15 cellular contexts compared by ENCODE assay signal in the genomic region with DNA sequence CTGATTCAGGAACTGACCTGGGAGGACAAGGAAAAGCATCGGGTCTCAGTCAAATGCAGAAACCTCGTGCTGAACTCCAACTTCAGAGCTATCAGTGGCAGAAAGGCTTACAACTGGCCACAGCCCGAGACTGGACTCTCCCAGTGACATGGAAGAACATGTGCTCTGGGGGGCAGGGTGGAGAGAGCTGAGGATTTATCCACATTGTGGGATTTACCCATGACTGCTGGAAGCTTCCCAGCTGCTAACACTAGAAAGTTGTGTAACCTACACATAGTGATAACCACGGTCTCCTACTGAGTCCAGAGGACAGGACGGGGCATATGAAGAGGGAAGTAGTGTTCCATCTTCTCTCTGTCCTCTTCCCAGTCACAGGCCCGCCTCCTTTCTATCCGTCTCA.
DNase-seq lines count a peak whose midpoint lies in the region; ATAC-seq, FAIRE-seq and TF ChIP-seq lines count a peak whose summit lies in the region.
"Had no signal": no experiment of that assay in that cellular context is flagged by ENCODE, and none has a peak within 500 bp of the region (broad histone marks: within the 10 kb centered on the region; RNA-seq: fewer than 3 reads in every experiment).

No MANE protein-coding gene starts in this region.

- H3K9ac ChIP-seq in astrocyte (ENCODE audit: low read length), result no peak overlapping the region

- TF ChIP-seq EP300 in gastroesophageal sphincter (IDR thresholded peaks at IDR 0.05), result no peak

- 34% methylated on average over 3 of the region's 7 CpGs; no CpG with 5 or more reads in 1 of the 2 donors for WGBS in gastroesophageal sphincter (ENCODE audit: low coverage in 1 of 2), 2 donors

- no peak for FAIRE-seq in astrocyte (lab: Jason Lieb, UNC)
- FAIRE-seq: G401.6, H54 had no signal

- no peak overlapping the region for H3K4me2 ChIP-seq in astrocyte (ENCODE audit: low read length)

- H3K27ac ChIP-seq in astrocyte (ENCODE audit: low read depth, low read length) (no peak overlapping the region), gastroesophageal sphincter (peak overlapping the region in 3 of 4 donors; percentile 22 to 56 (median 50)), upper lobe of right lung (no peak overlapping the region)
- H3K27ac ChIP-seq: gastrocnemius medialis, neutrophil had no signal

- H3K27me3 Mint-ChIP-seq in astrocyte (ENCODE audit: low read depth, unreplicated experiment), result peaks cover 14% of the 10 kb centered on the region
- peaks cover 1% of the 10 kb centered on the region for H3K27me3 Mint-ChIP-seq in activated T-helper 2 cell treated with anti-CD3 and anti-CD28 coated beads, Interferon-gamma antibody, Interleukin-2, Interleukin-4, amounts not matched to agents 10 μg/mL and 5 μg/mL and 100 μg/mL, durations not matched to agents 14 hours and 24 hours and 36 hours (ENCODE audit: low read depth)

- no peaks in the 10 kb centered on the region for H3K9me3 ChIP-seq in astrocyte (ENCODE audit: insufficient read depth, low read depth, low read length)
- no peaks in the 10 kb centered on the region for H3K9me3 ChIP-seq in gastroesophageal sphincter
- no peaks in the 10 kb centered on the region for H3K9me3 ChIP-seq in upper lobe of right lung
- H3K9me3 ChIP-seq: gastrocnemius medialis, neutrophil had no signal

- DNase-seq in astrocyte (ENCODE audit: low read depth) (peak; percentile 20), mucosa of gallbladder (ENCODE audit: low spot score) (peak; percentile 47), upper lobe of right lung (no peak), NCI-H2227 treated with DMSO at 0.1 percent for 48 hours (lab: John Stamatoyannopoulos, UW) (no peak)
- DNase-seq in activated T-helper 2 cell treated with anti-CD3 and anti-CD28 coated beads, Interferon-gamma antibody, Interleukin-2, Interleukin-4, amounts not matched to agents 10 μg/mL and 5 μg/mL and 100 μg/mL, durations not matched to agents 14 hours and 24 hours and 36 hours (ENCODE audit: low spot score), result no peak
- DNase-seq: activated naive CD8-positive, alpha-beta T cell treated with anti-CD3 and anti-CD28 coated beads, Interleukin-2, amount 10 ng/mL, durations not matched to agents 7 days and 5 days; CD4-positive, CD25-positive, alpha-beta regulatory T cell; islet precursor cell; NCI-H2171 had no signal

- H2AFZ ChIP-seq in astrocyte (ENCODE audit: low read depth, low read length), result no peak overlapping the region

- TF ChIP-seq CTCF in astrocyte (IDR thresholded peaks at IDR 0.05; ENCODE audit: insufficient read depth, low read depth, low read length) (no peak), gastroesophageal sphincter (IDR thresholded peaks at IDR 0.05) (no peak), upper lobe of right lung (IDR thresholded peaks at IDR 0.05) (no peak)

- no peak overlapping the region for H3K27ac Mint-ChIP-seq in astrocyte (ENCODE audit: unreplicated experiment)
- H3K27ac Mint-ChIP-seq in activated T-helper 2 cell treated with anti-CD3 and anti-CD28 coated beads, Interferon-gamma antibody, Interleukin-2, Interleukin-4, amounts not matched to agents 10 μg/mL and 5 μg/mL and 100 μg/mL, durations not matched to agents 14 hours and 24 hours and 36 hours, result no peak overlapping the region
- H3K27ac Mint-ChIP-seq: activated naive CD8-positive, alpha-beta T cell treated with anti-CD3 and anti-CD28 coated beads, Interleukin-2, amount 10 ng/mL, durations not matched to agents 7 days and 5 days; CD4-positive, CD25-positive, alpha-beta regulatory T cell had no signal

- no peak for TF ChIP-seq POLR2A in gastroesophageal sphincter (IDR thresholded peaks at IDR 0.05)

- no peaks in the 10 kb centered on the region for H4K20me1 ChIP-seq in astrocyte (ENCODE audit: insufficient read depth, low read length)

- ATAC-seq in gastroesophageal sphincter (peak; percentile 27), upper lobe of right lung (peak; percentile 53), HG02852 (IDR thresholded peaks at IDR 0.05; ENCODE audit: unreplicated experiment) (no peak)

- H3K4me3 ChIP-seq in astrocyte (ENCODE audit: insufficient read depth, low read depth, low read length), result no peak overlapping the region
- no peak overlapping the region for H3K4me3 ChIP-seq in gastroesophageal sphincter
- no peak overlapping the region for H3K4me3 ChIP-seq in upper lobe of right lung
- H3K4me3 ChIP-seq: gastrocnemius medialis had no signal

- peaks cover 6% of the 10 kb centered on the region for H3K4me1 Mint-ChIP-seq in astrocyte (ENCODE audit: low read depth, unreplicated experiment)
- H3K4me1 Mint-ChIP-seq in activated T-helper 2 cell treated with anti-CD3 and anti-CD28 coated beads, Interferon-gamma antibody, Interleukin-2, Interleukin-4, amounts not matched to agents 10 μg/mL and 5 μg/mL and 100 μg/mL, durations not matched to agents 14 hours and 24 hours and 36 hours (ENCODE audit: low read depth), result no peaks in the 10 kb centered on the region
- H3K4me1 Mint-ChIP-seq: CD4-positive, CD25-positive, alpha-beta regulatory T cell had no signal

- H3K36me3 ChIP-seq in astrocyte (ENCODE audit: insufficient read depth, low read length) (no peaks in the 10 kb centered on the region), gastroesophageal sphincter (peaks cover 0 to 16% of the 10 kb centered on the region in 2 donors), upper lobe of right lung (no peaks in the 10 kb centered on the region)
- H3K36me3 ChIP-seq: gastrocnemius medialis, neutrophil had no signal

- no peaks in the 10 kb centered on the region for H3K4me1 ChIP-seq in astrocyte (ENCODE audit: insufficient read depth, low read length)
- peaks cover 0 to 47% (median 28%) of the 10 kb centered on the region in 3 donors for H3K4me1 ChIP-seq in gastroesophageal sphincter
- H3K4me1 ChIP-seq in upper lobe of right lung, result peaks cover 33% of the 10 kb centered on the region

- no peaks in the 10 kb centered on the region for H3K36me3 Mint-ChIP-seq in astrocyte (ENCODE audit: low read depth, unreplicated experiment)
- H3K36me3 Mint-ChIP-seq in activated T-helper 2 cell treated with anti-CD3 and anti-CD28 coated beads, Interferon-gamma antibody, Interleukin-2, Interleukin-4, amounts not matched to agents 10 μg/mL and 5 μg/mL and 100 μg/mL, durations not matched to agents 14 hours and 24 hours and 36 hours (ENCODE audit: low read depth), result no peaks in the 10 kb centered on the region
- H3K36me3 Mint-ChIP-seq: activated naive CD8-positive, alpha-beta T cell treated with anti-CD3 and anti-CD28 coated beads, Interleukin-2, amount 10 ng/mL, durations not matched to agents 7 days and 5 days; CD4-positive, CD25-positive, alpha-beta regulatory T cell had no signal

- no peaks in the 10 kb centered on the region for H3K9me3 Mint-ChIP-seq in astrocyte (ENCODE audit: unreplicated experiment)
- no peaks in the 10 kb centered on the region for H3K9me3 Mint-ChIP-seq in activated T-helper 2 cell treated with anti-CD3 and anti-CD28 coated beads, Interferon-gamma antibody, Interleukin-2, Interleukin-4, amounts not matched to agents 10 μg/mL and 5 μg/mL and 100 μg/mL, durations not matched to agents 14 hours and 24 hours and 36 hours
- H3K9me3 Mint-ChIP-seq: activated naive CD8-positive, alpha-beta T cell treated with anti-CD3 and anti-CD28 coated beads, Interleukin-2, amount 10 ng/mL, durations not matched to agents 7 days and 5 days; CD4-positive, CD25-positive, alpha-beta regulatory T cell had no signal

- no peak overlapping the region for H3K4me3 Mint-ChIP-seq in astrocyte (ENCODE audit: unreplicated experiment)
- no peak overlapping the region for H3K4me3 Mint-ChIP-seq in activated T-helper 2 cell treated with anti-CD3 and anti-CD28 coated beads, Interferon-gamma antibody, Interleukin-2, Interleukin-4, amounts not matched to agents 10 μg/mL and 5 μg/mL and 100 μg/mL, durations not matched to agents 14 hours and 24 hours and 36 hours (ENCODE audit: low read depth)
- H3K4me3 Mint-ChIP-seq: activated naive CD8-positive, alpha-beta T cell treated with anti-CD3 and anti-CD28 coated beads, Interleukin-2, amount 10 ng/mL, durations not matched to agents 7 days and 5 days; CD4-positive, CD25-positive, alpha-beta regulatory T cell had no signal

- intact Hi-C loops in upper lobe of right lung (cut with DNase I), result no loop called here
- intact Hi-C loops in activated T-helper 2 cell treated with anti-CD3 and anti-CD28 coated beads, Interferon-gamma antibody, Interleukin-2, Interleukin-4, amounts not matched to agents 10 μg/mL and 5 μg/mL and 100 μg/mL, durations not matched to agents 14 hours and 24 hours and 36 hours (cut with micrococcal nuclease), result no loop called here

- H3K79me2 ChIP-seq in astrocyte (ENCODE audit: insufficient read depth, low read length), result no peaks in the 10 kb centered on the region

- H3K27me3 ChIP-seq in astrocyte (ENCODE audit: insufficient read depth, low read length) (no peaks in the 10 kb centered on the region), gastroesophageal sphincter (no peaks in the 10 kb centered on the region), upper lobe of right lung (no peaks in the 10 kb centered on the region)
- H3K27me3 ChIP-seq: gastrocnemius medialis, neutrophil had no signal

Comparison
In these comparisons a context has a peak if more than half of its experiments do, and no peak if none do; other contexts are left out.
1. DNase-seq: peak in astrocyte (single experiment) and mucosa of gallbladder (single experiment); none in upper lobe of right lung (single experiment), NCI-H2227 treated with DMSO at 0.1 percent for 48 hours (single experiment) and activated T-helper 2 cell treated with anti-CD3 and anti-CD28 coated beads, Interferon-gamma antibody, Interleukin-2, Interleukin-4, amounts not matched to agents 10 μg/mL and 5 μg/mL and 100 μg/mL, durations not matched to agents 14 hours and 24 hours and 36 hours (single experiment).
2. H3K27ac ChIP-seq: peak in gastroesophageal sphincter (3 of 4); none in astrocyte (single experiment) and upper lobe of right lung (single experiment).